Comparison of ENCODE assay signal across 8 cellular contexts in genomic region chr5:141319699-141320098, GRCh38. TPM values are rescaled to one million over a fixed set of nuclear protein-coding genes. Genes with fewer than 3 reads are reported as not detected.
DNase-seq lines count a peak whose midpoint lies in the region; ATAC-seq, FAIRE-seq and TF ChIP-seq lines count a peak whose summit lies in the region.

No MANE protein-coding gene starts in this region.

- H3K79me2 ChIP-seq in HepG2 (ENCODE audit: insufficient read depth, low read length) = peaks cover 23% of the 10 kb centered on the region

- POLR2A ChIA-PET in activated CD4-positive, alpha-beta T cell treated with anti-CD3 and anti-CD28 coated beads, Interleukin-2, amount 10 ng/mL, durations not matched to agents 7 days and 5 days (lab: Charles Lee) = no interaction called here
- POLR2A ChIA-PET in activated naive CD8-positive, alpha-beta T cell treated with anti-CD3 and anti-CD28 coated beads, Interleukin-2, amount 10 ng/mL, durations not matched to agents 7 days and 5 days (lab: Charles Lee) = interaction anchor here (0.6 to 1.5 kb wide), 11 partner anchors 9 to 620 kb away, joined by 3 to 8 read pairs (median 5); partner anchors contain the start of genes HDAC3, PCDHGA1, PCDHGA2 and PCDHGA6
- POLR2A ChIA-PET in HepG2 (lab: Yijun Ruan, JAX) = interaction anchor here (1.0 to 2.0 kb wide), 12 partner anchors 10 to 604 kb away, joined by 3 to 22 read pairs (median 4); partner anchors contain the start of genes DELE1, PCDHB2, PCDHGA1 and PCDHGB1

- TF ChIP-seq EP300 in HepG2 (IDR thresholded peaks at IDR 0.05; ENCODE audit: low read depth in 2 of 2, low read length in 2 of 2) (no peak), HepG2 (CRISPR knock-in tag; IDR thresholded peaks at IDR 0.05; ENCODE audit: borderline replicate concordance) (no peak)

- ATAC-seq in activated naive CD8-positive, alpha-beta T cell treated with anti-CD3 and anti-CD28 coated beads, Interleukin-2, amount 10 ng/mL, durations not matched to agents 7 days and 5 days (ENCODE audit: low read depth) = no peak
- ATAC-seq in HepG2 = no peak

- H3K27ac ChIP-seq in HepG2 (ENCODE audit: extremely low read length, insufficient read depth, low read length) (no peak overlapping the region), thymus (ENCODE audit: low read depth) (no peak overlapping the region)

- BruUV-seq in HepG2 (replicated peaks; lab: Mats Ljungman, UMichigan) = no TSS peak

- peak overlapping the region; percentile 98 for H3K27ac Mint-ChIP-seq in activated CD4-positive, alpha-beta T cell treated with anti-CD3 and anti-CD28 coated beads, Interleukin-2, amount 10 ng/mL, durations not matched to agents 7 days and 5 days
- H3K27ac Mint-ChIP-seq in activated naive CD8-positive, alpha-beta T cell treated with anti-CD3 and anti-CD28 coated beads, Interleukin-2, amount 10 ng/mL, durations not matched to agents 7 days and 5 days = peak overlapping the region; percentile 96

- H3K27me3 Mint-ChIP-seq in activated CD4-positive, alpha-beta T cell treated with anti-CD3 and anti-CD28 coated beads, Interleukin-2, amount 10 ng/mL, durations not matched to agents 7 days and 5 days = no peaks in the 10 kb centered on the region
- no peaks in the 10 kb centered on the region for H3K27me3 Mint-ChIP-seq in activated naive CD8-positive, alpha-beta T cell treated with anti-CD3 and anti-CD28 coated beads, Interleukin-2, amount 10 ng/mL, durations not matched to agents 7 days and 5 days

- 85% methylated on average over 5 of the region's 5 CpGs for WGBS in HepG2 (ENCODE audit: low lambda C conversion rate)
- WGBS in thymus = 85% methylated on average over 5 of the region's 5 CpGs

- TF ChIP-seq RAD21 in HepG2 (CRISPR knock-in tag; IDR thresholded peaks at IDR 0.05) = no peak

- H3K4me1 ChIP-seq in HepG2 (ENCODE audit: insufficient read depth, low read length) (peaks cover 26% of the 10 kb centered on the region), thymus (ENCODE audit: control insufficient read depth, insufficient read depth, low read length) (peaks cover 4% of the 10 kb centered on the region)

- CTCF ChIA-PET in activated CD4-positive, alpha-beta T cell treated with anti-CD3 and anti-CD28 coated beads, Interleukin-2, amount 10 ng/mL, durations not matched to agents 7 days and 5 days (lab: Charles Lee) = interaction anchor here (0.6 to 4.3 kb wide), 20 partner anchors 8 to 1073 kb away, joined by 3 to 40 read pairs (median 4); partner anchors contain the start of genes PCDHGA1, PCDHGA2, PCDHGA3 and PCDHGB1
- CTCF ChIA-PET in HepG2 (lab: Yijun Ruan, JAX; ENCODE audit: low intra/inter-chr PET ratio, low total read pairs) = interaction anchor here (2.2 kb wide), 1 partner anchor 244 kb away, joined by 9 read pairs; no protein-coding TSS in a partner anchor

- peaks cover 4 to 14% of the 10 kb centered on the region in 2 experiments for H3K36me3 ChIP-seq in HepG2 (replicated peaks in 1 of 2; ENCODE audit: control insufficient read depth in 1 of 2, insufficient read depth in 2 of 2, low read length in 2 of 2)
- peaks cover 4% of the 10 kb centered on the region for H3K36me3 ChIP-seq in thymus (ENCODE audit: control insufficient read depth, insufficient read depth)

- H3K9me3 ChIP-seq in HepG2 (ENCODE audit: low read length) (peaks cover 48% of the 10 kb centered on the region), thymus (ENCODE audit: control insufficient read depth) (peaks cover 5% of the 10 kb centered on the region)

- no peak for DNase-seq in activated CD4-positive, alpha-beta T cell treated with anti-CD3 and anti-CD28 coated beads, Interleukin-2, amount 10 ng/mL, durations not matched to agents 7 days and 5 days
- no peak for DNase-seq in activated CD4-positive, alpha-beta T cell treated with anti-CD3 and anti-CD28 coated beads, Interleukin-2, amount 50 U/mL, for 1 hour
- no peak for DNase-seq in activated naive CD8-positive, alpha-beta T cell treated with anti-CD3 and anti-CD28 coated beads, Interleukin-2, amount 10 ng/mL, durations not matched to agents 7 days and 5 days
- no peak for DNase-seq in HepG2 (ENCODE audit: low spot score)
- DNase-seq in hippocampal formation (lab: John Stamatoyannopoulos, UW) = no peak
- DNase-seq in KBM-7 = no peak
- DNase-seq in foreskin melanocyte = no peak

- FAIRE-seq in HepG2 (lab: Jason Lieb, UNC) = no peak

- peaks cover 30% of the 10 kb centered on the region for H3K4me1 Mint-ChIP-seq in activated CD4-positive, alpha-beta T cell treated with anti-CD3 and anti-CD28 coated beads, Interleukin-2, amount 10 ng/mL, durations not matched to agents 7 days and 5 days
- peaks cover 18% of the 10 kb centered on the region for H3K4me1 Mint-ChIP-seq in activated naive CD8-positive, alpha-beta T cell treated with anti-CD3 and anti-CD28 coated beads, Interleukin-2, amount 10 ng/mL, durations not matched to agents 7 days and 5 days

- peaks cover 67% of the 10 kb centered on the region for H3K36me3 Mint-ChIP-seq in activated CD4-positive, alpha-beta T cell treated with anti-CD3 and anti-CD28 coated beads, Interleukin-2, amount 10 ng/mL, durations not matched to agents 7 days and 5 days (ENCODE audit: low read depth)
- peaks cover 43% of the 10 kb centered on the region for H3K36me3 Mint-ChIP-seq in activated naive CD8-positive, alpha-beta T cell treated with anti-CD3 and anti-CD28 coated beads, Interleukin-2, amount 10 ng/mL, durations not matched to agents 7 days and 5 days

- in situ Hi-C loops in HepG2 (cut with HindIII; ENCODE audit: extremely low pct_ligation_motif_present, low pct_unique_long_range_greater_than_20kb) = no loop called here
- in situ Hi-C loops in KBM-7 (cut with MboI; ENCODE audit: low pct_unique_long_range_greater_than_20kb, low sequenced_read_pairs) = no loop called here

- intact Hi-C loops in HepG2 (cut with micrococcal nuclease; ENCODE audit: unreplicated experiment) = no loop called here

- H3K27me3 ChIP-seq in HepG2 (ENCODE audit: control insufficient read depth in 1 of 2, insufficient read depth in 2 of 2, low read length in 2 of 2) = no peaks in the 10 kb centered on the region; a peak in 1 of 5 replicates
- H3K27me3 ChIP-seq in thymus (ENCODE audit: control insufficient read depth, insufficient read depth) = no peaks in the 10 kb centered on the region

- peak overlapping the region; percentile 75 for H3K4me2 ChIP-seq in HepG2 (ENCODE audit: low read depth, low read length)

- no peak for TF ChIP-seq CTCF in HepG2 (CRISPR knock-in tag; IDR thresholded peaks at IDR 0.05)

- peak overlapping the region; percentile 21 to 83 (median 72); a peak in 4 of 6 replicates for H3K4me3 ChIP-seq in HepG2 (replicated peaks in 1 of 3; ENCODE audit: insufficient read depth in 1 of 3, low read depth in 2 of 3, low read length in 3 of 3)
- H3K4me3 ChIP-seq in thymus (ENCODE audit: low read length) = peak overlapping the region; percentile 80

- no peak for TF ChIP-seq POLR2A in HepG2 (IDR thresholded peaks at IDR 0.05; ENCODE audit: insufficient read depth in 1 of 2, low read depth in 2 of 2, low read length in 2 of 2)

- H3K9me3 Mint-ChIP-seq in activated CD4-positive, alpha-beta T cell treated with anti-CD3 and anti-CD28 coated beads, Interleukin-2, amount 10 ng/mL, durations not matched to agents 7 days and 5 days = peaks cover 53% of the 10 kb centered on the region
- H3K9me3 Mint-ChIP-seq in activated naive CD8-positive, alpha-beta T cell treated with anti-CD3 and anti-CD28 coated beads, Interleukin-2, amount 10 ng/mL, durations not matched to agents 7 days and 5 days = peaks cover 39% of the 10 kb centered on the region

- H4K20me1 ChIP-seq in HepG2 (ENCODE audit: insufficient read depth, low read length) = no peaks in the 10 kb centered on the region

- H2AFZ ChIP-seq in HepG2 (ENCODE audit: low read length) = no peak overlapping the region

- peak overlapping the region; percentile 89 for H3K4me3 Mint-ChIP-seq in activated CD4-positive, alpha-beta T cell treated with anti-CD3 and anti-CD28 coated beads, Interleukin-2, amount 10 ng/mL, durations not matched to agents 7 days and 5 days
- peak overlapping the region; percentile 86 for H3K4me3 Mint-ChIP-seq in activated naive CD8-positive, alpha-beta T cell treated with anti-CD3 and anti-CD28 coated beads, Interleukin-2, amount 10 ng/mL, durations not matched to agents 7 days and 5 days

- no peak overlapping the region for H3K9ac ChIP-seq in HepG2 (ENCODE audit: insufficient read depth, low read depth, low read length)

RNA-seq across cellular contexts. Expression of gene TAF7, which starts 0.9 kb away (rescaled TPM):
- total RNA-seq in activated CD4-positive, alpha-beta T cell treated with anti-CD3 and anti-CD28 coated beads, Interleukin-2, amount 10 ng/mL, durations not matched to agents 7 days and 5 days = 10 to 100 TPM; 62.1 to 63.3 TPM
- total RNA-seq in activated naive CD8-positive, alpha-beta T cell treated with anti-CD3 and anti-CD28 coated beads, Interleukin-2, amount 10 ng/mL, durations not matched to agents 7 days and 5 days = 10 to 100 TPM; 86.2 to 95.9 TPM
- 61.5 and 96.6 TPM in 2 replicates for total RNA-seq in HepG2 (2016; rRNA removed; fragmentation: Illumina TruSeq; extraction: Trizol)
- total RNA-seq in HepG2 (2016; cell fraction: cytosol; rRNA removed; fragmentation: Illumina TruSeq; extraction: Trizol; ENCODE audit: low read depth) = 5.6 and 7.8 TPM in 2 replicates
- 65.7 and 103 TPM in 2 replicates for total RNA-seq in HepG2 (2016; cell fraction: insoluble cytoplasmic fraction; rRNA removed; fragmentation: Illumina TruSeq; extraction: Trizol)
- total RNA-seq in HepG2 (2016; cell fraction: membrane; rRNA removed; fragmentation: Illumina TruSeq; extraction: Trizol) = 26.2 and 27.2 TPM in 2 replicates
- total RNA-seq in HepG2 (2016; cell fraction: nucleus; rRNA removed; fragmentation: Illumina TruSeq; extraction: Trizol) = 48.3 and 52.1 TPM in 2 replicates
- polyA plus RNA-seq in HepG2 (2011; rRNA removed) = 36.5 and 41.6 TPM in 2 replicates
- polyA plus RNA-seq in HepG2 (2011; cell fraction: cytosol; rRNA removed) = 19.3 and 29.5 TPM in 2 replicates
- 15.4 and 21.7 TPM in 2 replicates for polyA plus RNA-seq in HepG2 (2011; cell fraction: nucleus; rRNA removed)
- polyA plus RNA-seq in HepG2 (2012) = 58.4 and 61.5 TPM in 2 replicates
- 5.0 and 5.2 TPM in 2 replicates for polyA plus RNA-seq in HepG2 (2016; cell fraction: cytosol; fragmentation: Illumina TruSeq; extraction: Trizol; ENCODE audit: low read depth)
- 99.1 and 115 TPM in 2 replicates for polyA plus RNA-seq in HepG2 (2016; cell fraction: insoluble cytoplasmic fraction; fragmentation: Illumina TruSeq; extraction: Trizol; ENCODE audit: low read depth)
- 13.3 and 13.4 TPM in 2 replicates for polyA plus RNA-seq in HepG2 (2016; cell fraction: membrane; fragmentation: Illumina TruSeq; extraction: Trizol; ENCODE audit: low read depth)
- polyA plus RNA-seq in HepG2 (2016; cell fraction: nucleus; fragmentation: Illumina TruSeq; extraction: Trizol; ENCODE audit: insufficient read depth, low read depth) = 65.8 and 67.0 TPM in 2 replicates
- polyA minus RNA-seq in HepG2 (2011; rRNA and poly(A)+ RNA removed; ENCODE audit: low replicate concordance) = 19.4 and 22.5 TPM in 2 replicates
- 20.1 and 27.6 TPM in 2 replicates for polyA minus RNA-seq in HepG2 (2011; cell fraction: cytosol; rRNA and poly(A)+ RNA removed)
- polyA minus RNA-seq in HepG2 (2011; cell fraction: nucleus; rRNA and poly(A)+ RNA removed) = 39.0 and 39.8 TPM in 2 replicates
- polyA plus RNA-seq in thymus = 174 TPM

RNA-seq across cellular contexts. Expression of gene PCDHGA1, which starts 10.6 kb away (rescaled TPM):
- total RNA-seq in activated CD4-positive, alpha-beta T cell treated with anti-CD3 and anti-CD28 coated beads, Interleukin-2, amount 10 ng/mL, durations not matched to agents 7 days and 5 days = under 1 TPM; 0.04 to 0.05 TPM
- under 1 TPM; 0.11 to 0.31 TPM for total RNA-seq in activated naive CD8-positive, alpha-beta T cell treated with anti-CD3 and anti-CD28 coated beads, Interleukin-2, amount 10 ng/mL, durations not matched to agents 7 days and 5 days
- 0.04 and 0.31 TPM in 2 replicates for total RNA-seq in HepG2 (2016; rRNA removed; fragmentation: Illumina TruSeq; extraction: Trizol)
- total RNA-seq in HepG2 (2016; cell fraction: cytosol; rRNA removed; fragmentation: Illumina TruSeq; extraction: Trizol; ENCODE audit: low read depth) = 0.10 TPM in 1 of 2 replicates, not detected in the other
- 0.07 and 0.17 TPM in 2 replicates for total RNA-seq in HepG2 (2016; cell fraction: insoluble cytoplasmic fraction; rRNA removed; fragmentation: Illumina TruSeq; extraction: Trizol)
- 0.03 and 0.06 TPM in 2 replicates for total RNA-seq in HepG2 (2016; cell fraction: membrane; rRNA removed; fragmentation: Illumina TruSeq; extraction: Trizol)
- 0.37 and 0.38 TPM in 2 replicates for total RNA-seq in HepG2 (2016; cell fraction: nucleus; rRNA removed; fragmentation: Illumina TruSeq; extraction: Trizol)
- polyA plus RNA-seq in HepG2 (2011; rRNA removed) (0.40 TPM in 2 replicates), thymus (0.16 TPM)
- polyA plus RNA-seq in HepG2 (2011; cell fraction: cytosol; rRNA removed) = 0.23 and 0.24 TPM in 2 replicates
- 0.83 and 0.87 TPM in 2 replicates for polyA plus RNA-seq in HepG2 (2011; cell fraction: nucleus; rRNA removed)
- 0.16 and 0.17 TPM in 2 replicates for polyA plus RNA-seq in HepG2 (2012)
- polyA plus RNA-seq in HepG2 (2016; cell fraction: cytosol; fragmentation: Illumina TruSeq; extraction: Trizol; ENCODE audit: low read depth) = not detected in 2 replicates
- polyA plus RNA-seq in HepG2 (2016; cell fraction: insoluble cytoplasmic fraction; fragmentation: Illumina TruSeq; extraction: Trizol; ENCODE audit: low read depth) = 0.14 and 0.20 TPM in 2 replicates
- 0.05 TPM in 1 of 2 replicates, not detected in the other for polyA plus RNA-seq in HepG2 (2016; cell fraction: membrane; fragmentation: Illumina TruSeq; extraction: Trizol; ENCODE audit: low read depth)
- polyA plus RNA-seq in HepG2 (2016; cell fraction: nucleus; fragmentation: Illumina TruSeq; extraction: Trizol; ENCODE audit: insufficient read depth, low read depth) = 0.36 and 0.53 TPM in 2 replicates
- 0.12 and 0.78 TPM in 2 replicates for polyA minus RNA-seq in HepG2 (2011; rRNA and poly(A)+ RNA removed; ENCODE audit: low replicate concordance)
- 0.18 and 0.20 TPM in 2 replicates for polyA minus RNA-seq in HepG2 (2011; cell fraction: cytosol; rRNA and poly(A)+ RNA removed)
- 1.3 and 2.0 TPM in 2 replicates for polyA minus RNA-seq in HepG2 (2011; cell fraction: nucleus; rRNA and poly(A)+ RNA removed)

RNA-seq across cellular contexts. Expression of gene SLC25A2, which starts 15.8 kb away (rescaled TPM):
- under 1 TPM; 0.42 to 0.52 TPM for total RNA-seq in activated CD4-positive, alpha-beta T cell treated with anti-CD3 and anti-CD28 coated beads, Interleukin-2, amount 10 ng/mL, durations not matched to agents 7 days and 5 days
- total RNA-seq in activated naive CD8-positive, alpha-beta T cell treated with anti-CD3 and anti-CD28 coated beads, Interleukin-2, amount 10 ng/mL, durations not matched to agents 7 days and 5 days = 1 to 10 TPM in 1 of 2 experiments, under 1 TPM in 1; 0.99 to 1.3 TPM
- 0.13 TPM in 1 of 2 replicates, not detected in the other for total RNA-seq in HepG2 (2016; rRNA removed; fragmentation: Illumina TruSeq; extraction: Trizol)
- not detected in 2 replicates for total RNA-seq in HepG2 (2016; cell fraction: cytosol; rRNA removed; fragmentation: Illumina TruSeq; extraction: Trizol; ENCODE audit: low read depth)
- total RNA-seq in HepG2 (2016; cell fraction: insoluble cytoplasmic fraction; rRNA removed; fragmentation: Illumina TruSeq; extraction: Trizol) = not detected in 2 replicates
- not detected in 2 replicates for total RNA-seq in HepG2 (2016; cell fraction: membrane; rRNA removed; fragmentation: Illumina TruSeq; extraction: Trizol)
- 0.62 and 0.94 TPM in 2 replicates for total RNA-seq in HepG2 (2016; cell fraction: nucleus; rRNA removed; fragmentation: Illumina TruSeq; extraction: Trizol)
- polyA plus RNA-seq in HepG2 (2011; rRNA removed) = not detected in 2 replicates
- polyA plus RNA-seq in HepG2 (2011; cell fraction: cytosol; rRNA removed) = not detected in 2 replicates
- 0.12 TPM in 1 of 2 replicates, not detected in the other for polyA plus RNA-seq in HepG2 (2011; cell fraction: nucleus; rRNA removed)
- polyA plus RNA-seq in HepG2 (2012) = not detected in 2 replicates
- not detected in 2 replicates for polyA plus RNA-seq in HepG2 (2016; cell fraction: cytosol; fragmentation: Illumina TruSeq; extraction: Trizol; ENCODE audit: low read depth)
- not detected in 2 replicates for polyA plus RNA-seq in HepG2 (2016; cell fraction: insoluble cytoplasmic fraction; fragmentation: Illumina TruSeq; extraction: Trizol; ENCODE audit: low read depth)
- polyA plus RNA-seq in HepG2 (2016; cell fraction: membrane; fragmentation: Illumina TruSeq; extraction: Trizol; ENCODE audit: low read depth) = not detected in 2 replicates
- 0.34 TPM in 1 of 2 replicates, not detected in the other for polyA plus RNA-seq in HepG2 (2016; cell fraction: nucleus; fragmentation: Illumina TruSeq; extraction: Trizol; ENCODE audit: insufficient read depth, low read depth)
- polyA minus RNA-seq in HepG2 (2011; rRNA and poly(A)+ RNA removed; ENCODE audit: low replicate concordance) = not detected in 2 replicates
- polyA minus RNA-seq in HepG2 (2011; cell fraction: cytosol; rRNA and poly(A)+ RNA removed) = not detected in 2 replicates
- polyA minus RNA-seq in HepG2 (2011; cell fraction: nucleus; rRNA and poly(A)+ RNA removed) = 0.87 and 1.0 TPM in 2 replicates
- 0.16 TPM for polyA plus RNA-seq in thymus

RNA-seq across cellular contexts. Expression of gene PCDHGA2, which starts 18.9 kb away (rescaled TPM):
- not detected for total RNA-seq in activated CD4-positive, alpha-beta T cell treated with anti-CD3 and anti-CD28 coated beads, Interleukin-2, amount 10 ng/mL, durations not matched to agents 7 days and 5 days
- total RNA-seq in activated naive CD8-positive, alpha-beta T cell treated with anti-CD3 and anti-CD28 coated beads, Interleukin-2, amount 10 ng/mL, durations not matched to agents 7 days and 5 days = under 1 TPM; 0.08 to 0.09 TPM
- total RNA-seq in HepG2 (2016; rRNA removed; fragmentation: Illumina TruSeq; extraction: Trizol) = 0.04 TPM in 1 of 2 replicates, not detected in the other
- total RNA-seq in HepG2 (2016; cell fraction: cytosol; rRNA removed; fragmentation: Illumina TruSeq; extraction: Trizol; ENCODE audit: low read depth) = not detected in 2 replicates
- not detected in 2 replicates for total RNA-seq in HepG2 (2016; cell fraction: insoluble cytoplasmic fraction; rRNA removed; fragmentation: Illumina TruSeq; extraction: Trizol)
- total RNA-seq in HepG2 (2016; cell fraction: membrane; rRNA removed; fragmentation: Illumina TruSeq; extraction: Trizol) = not detected in 2 replicates
- total RNA-seq in HepG2 (2016; cell fraction: nucleus; rRNA removed; fragmentation: Illumina TruSeq; extraction: Trizol) = 0.09 TPM in 1 of 2 replicates, not detected in the other
- polyA plus RNA-seq in HepG2 (2011; rRNA removed) (0.09 and 0.11 TPM in 2 replicates), thymus (0.46 TPM)
- 0.06 and 0.07 TPM in 2 replicates for polyA plus RNA-seq in HepG2 (2011; cell fraction: cytosol; rRNA removed)
- 0.24 and 0.26 TPM in 2 replicates for polyA plus RNA-seq in HepG2 (2011; cell fraction: nucleus; rRNA removed)
- 0.07 TPM in 2 replicates for polyA plus RNA-seq in HepG2 (2012)
- not detected in 2 replicates for polyA plus RNA-seq in HepG2 (2016; cell fraction: cytosol; fragmentation: Illumina TruSeq; extraction: Trizol; ENCODE audit: low read depth)
- polyA plus RNA-seq in HepG2 (2016; cell fraction: insoluble cytoplasmic fraction; fragmentation: Illumina TruSeq; extraction: Trizol; ENCODE audit: low read depth) = 0.04 TPM in 1 of 2 replicates, not detected in the other
- polyA plus RNA-seq in HepG2 (2016; cell fraction: membrane; fragmentation: Illumina TruSeq; extraction: Trizol; ENCODE audit: low read depth) = not detected in 2 replicates
- polyA plus RNA-seq in HepG2 (2016; cell fraction: nucleus; fragmentation: Illumina TruSeq; extraction: Trizol; ENCODE audit: insufficient read depth, low read depth) = 0.16 and 0.25 TPM in 2 replicates
- 0.02 and 0.12 TPM in 2 replicates for polyA minus RNA-seq in HepG2 (2011; rRNA and poly(A)+ RNA removed; ENCODE audit: low replicate concordance)
- 0.09 TPM in 1 of 2 replicates, not detected in the other for polyA minus RNA-seq in HepG2 (2011; cell fraction: cytosol; rRNA and poly(A)+ RNA removed)
- polyA minus RNA-seq in HepG2 (2011; cell fraction: nucleus; rRNA and poly(A)+ RNA removed) = 0.50 and 0.52 TPM in 2 replicates

RNA-seq across cellular contexts. Expression of gene PCDHGA3, which starts 23.9 kb away (rescaled TPM):
- total RNA-seq in activated CD4-positive, alpha-beta T cell treated with anti-CD3 and anti-CD28 coated beads, Interleukin-2, amount 10 ng/mL, durations not matched to agents 7 days and 5 days = not detected
- total RNA-seq in activated naive CD8-positive, alpha-beta T cell treated with anti-CD3 and anti-CD28 coated beads, Interleukin-2, amount 10 ng/mL, durations not matched to agents 7 days and 5 days = under 1 TPM in 1 of 2 experiments, not detected in 1; 0.14 TPM
- total RNA-seq in HepG2 (2016; rRNA removed; fragmentation: Illumina TruSeq; extraction: Trizol) = not detected in 2 replicates
- total RNA-seq in HepG2 (2016; cell fraction: cytosol; rRNA removed; fragmentation: Illumina TruSeq; extraction: Trizol; ENCODE audit: low read depth) = not detected in 2 replicates
- total RNA-seq in HepG2 (2016; cell fraction: insoluble cytoplasmic fraction; rRNA removed; fragmentation: Illumina TruSeq; extraction: Trizol) = not detected in 2 replicates
- not detected in 2 replicates for total RNA-seq in HepG2 (2016; cell fraction: membrane; rRNA removed; fragmentation: Illumina TruSeq; extraction: Trizol)
- total RNA-seq in HepG2 (2016; cell fraction: nucleus; rRNA removed; fragmentation: Illumina TruSeq; extraction: Trizol) = 0.28 TPM in 1 of 2 replicates, not detected in the other
- polyA plus RNA-seq in HepG2 (2011; rRNA removed) (0.03 and 0.05 TPM in 2 replicates), thymus (0.11 TPM)
- polyA plus RNA-seq in HepG2 (2011; cell fraction: cytosol; rRNA removed) = 0.01 and 0.03 TPM in 2 replicates
- 0.19 and 0.27 TPM in 2 replicates for polyA plus RNA-seq in HepG2 (2011; cell fraction: nucleus; rRNA removed)
- 0.07 TPM in 1 of 2 replicates, not detected in the other for polyA plus RNA-seq in HepG2 (2012)
- not detected in 2 replicates for polyA plus RNA-seq in HepG2 (2016; cell fraction: cytosol; fragmentation: Illumina TruSeq; extraction: Trizol; ENCODE audit: low read depth)
- not detected in 2 replicates for polyA plus RNA-seq in HepG2 (2016; cell fraction: insoluble cytoplasmic fraction; fragmentation: Illumina TruSeq; extraction: Trizol; ENCODE audit: low read depth)
- polyA plus RNA-seq in HepG2 (2016; cell fraction: membrane; fragmentation: Illumina TruSeq; extraction: Trizol; ENCODE audit: low read depth) = not detected in 2 replicates
- polyA plus RNA-seq in HepG2 (2016; cell fraction: nucleus; fragmentation: Illumina TruSeq; extraction: Trizol; ENCODE audit: insufficient read depth, low read depth) = not detected in 2 replicates
- polyA minus RNA-seq in HepG2 (2011; rRNA and poly(A)+ RNA removed; ENCODE audit: low replicate concordance) = 0.08 TPM in 1 of 2 replicates, not detected in the other
- polyA minus RNA-seq in HepG2 (2011; cell fraction: cytosol; rRNA and poly(A)+ RNA removed) = not detected in 2 replicates
- 0.26 and 0.37 TPM in 2 replicates for polyA minus RNA-seq in HepG2 (2011; cell fraction: nucleus; rRNA and poly(A)+ RNA removed)
